Comparison of ENCODE assay signal across 26 cellular contexts in genomic region chr9:136896027-136896426, GRCh38. TPM values are rescaled to one million over a fixed set of nuclear protein-coding genes. Genes with fewer than 3 reads are reported as not detected.
DNase-seq lines count a peak whose midpoint lies in the region; ATAC-seq, FAIRE-seq and TF ChIP-seq lines count a peak whose summit lies in the region.
"Had no signal": no experiment of that assay in that cellular context is flagged by ENCODE, and none has a peak within 500 bp of the region (broad histone marks: within the 10 kb centered on the region; RNA-seq: fewer than 3 reads in every experiment).

No MANE protein-coding gene starts in this region.

- TF ChIP-seq CTCF in HepG2 (CRISPR knock-in tag; IDR thresholded peaks at IDR 0.05) (no peak), right lobe of liver (IDR thresholded peaks at IDR 0.05) (no peak), endothelial cell (IDR thresholded peaks at IDR 0.05; ENCODE audit: unreplicated experiment) (no peak), ovary (IDR thresholded peaks at IDR 0.05) (no peak)

- intact Hi-C loops in HepG2 (cut with micrococcal nuclease; ENCODE audit: unreplicated experiment): no loop called here
- intact Hi-C loops in right lobe of liver (cut with DNase I): no loop called here
- intact Hi-C loops in ovary (cut with DNase I): loop anchor here in 1 of 4 donors (5.0 kb wide), 1 partner anchor 36 kb away; no protein-coding TSS in a partner anchor

- peaks cover 9% of the 10 kb centered on the region for H3K4me1 ChIP-seq in HepG2 (ENCODE audit: insufficient read depth, low read length)
- H3K4me1 ChIP-seq in right lobe of liver: peaks cover 0 to 3% (median 0%) of the 10 kb centered on the region in 4 donors
- no peaks in the 10 kb centered on the region for H3K4me1 ChIP-seq in ovary (ENCODE audit: insufficient read depth)

- CTCF ChIA-PET in HepG2 (lab: Yijun Ruan, JAX; ENCODE audit: low intra/inter-chr PET ratio, low total read pairs): no interaction called here

- H2AFZ ChIP-seq in HepG2 (ENCODE audit: low read length): no peak overlapping the region

- H3K27me3 ChIP-seq in HepG2 (ENCODE audit: control insufficient read depth in 1 of 2, insufficient read depth in 2 of 2, low read length in 2 of 2) (no peaks in the 10 kb centered on the region), right lobe of liver (no peaks in the 10 kb centered on the region), ovary (no peaks in the 10 kb centered on the region)
- H3K27me3 ChIP-seq: BLaER1 had no signal

- H3K79me2 ChIP-seq in HepG2 (ENCODE audit: insufficient read depth, low read length): peaks cover 54% of the 10 kb centered on the region

- peaks cover 34% of the 10 kb centered on the region for H3K4me1 Mint-ChIP-seq in T-helper 1 cell treated with Interleukin-12 subunit alpha and Interleukin-12 subunit beta and Interleukin-4 antibody, amounts not matched to agents 30 μg/mL and 1 μg/mL, for 36 hours (ENCODE audit: low read depth)
- H3K4me1 Mint-ChIP-seq in endothelial cell (ENCODE audit: unreplicated experiment): peaks cover 7% of the 10 kb centered on the region
- H3K4me1 Mint-ChIP-seq in stimulated activated memory B cell treated with anti-CD40 and anti-IgM and Interleukin-4, amounts not matched to agents 10 μg/mL and 1 μg/mL and 100 μg/mL, for 72 hours: peaks cover 69% of the 10 kb centered on the region

- in situ Hi-C loops in HepG2 (cut with HindIII; ENCODE audit: extremely low pct_ligation_motif_present, low pct_unique_long_range_greater_than_20kb): no loop called here

- ATAC-seq in HepG2 (no peak), right lobe of liver (no peak)
- no peak for ATAC-seq in stimulated activated memory B cell treated with anti-CD40 and anti-IgM and Interleukin-4, amounts not matched to agents 10 μg/mL and 1 μg/mL and 100 μg/mL, for 72 hours
- ATAC-seq: GM12878 had no signal

- no peaks in the 10 kb centered on the region for H3K27me3 Mint-ChIP-seq in T-helper 1 cell treated with Interleukin-12 subunit alpha and Interleukin-12 subunit beta and Interleukin-4 antibody, amounts not matched to agents 30 μg/mL and 1 μg/mL, for 36 hours (ENCODE audit: low read depth)
- peaks cover 2% of the 10 kb centered on the region for H3K27me3 Mint-ChIP-seq in endothelial cell (ENCODE audit: unreplicated experiment)
- H3K27me3 Mint-ChIP-seq in stimulated activated memory B cell treated with anti-CD40 and anti-IgM and Interleukin-4, amounts not matched to agents 10 μg/mL and 1 μg/mL and 100 μg/mL, for 72 hours: no peaks in the 10 kb centered on the region
- H3K27me3 Mint-ChIP-seq: CD4-positive, alpha-beta T cell; IgD-negative memory B cell had no signal

- H3K36me3 Mint-ChIP-seq in T-helper 1 cell treated with Interleukin-12 subunit alpha and Interleukin-12 subunit beta and Interleukin-4 antibody, amounts not matched to agents 30 μg/mL and 1 μg/mL, for 36 hours (ENCODE audit: low read depth): peaks cover 29% of the 10 kb centered on the region
- H3K36me3 Mint-ChIP-seq in endothelial cell (ENCODE audit: low read depth, unreplicated experiment): peaks cover 23% of the 10 kb centered on the region
- peaks cover 42% of the 10 kb centered on the region for H3K36me3 Mint-ChIP-seq in stimulated activated memory B cell treated with anti-CD40 and anti-IgM and Interleukin-4, amounts not matched to agents 10 μg/mL and 1 μg/mL and 100 μg/mL, for 72 hours

- H3K9me3 ChIP-seq in HepG2 (ENCODE audit: low read length) (no peaks in the 10 kb centered on the region), right lobe of liver (no peaks in the 10 kb centered on the region), ovary (no peaks in the 10 kb centered on the region)
- H3K9me3 ChIP-seq: BLaER1 had no signal

- peak overlapping the region; percentile 5; the same call in 1 of the 2 replicates for H3K9ac ChIP-seq in HepG2 (ENCODE audit: insufficient read depth, low read depth, low read length)
- H3K9ac ChIP-seq: BLaER1 had no signal

- H3K36me3 ChIP-seq in HepG2 (replicated peaks in 1 of 2; ENCODE audit: control insufficient read depth in 1 of 2, insufficient read depth in 2 of 2, low read length in 2 of 2) (peaks cover 14 to 38% of the 10 kb centered on the region in 2 experiments), right lobe of liver (peaks cover 0 to 23% (median 5%) of the 10 kb centered on the region in 4 donors), ovary (no peaks in the 10 kb centered on the region)

- BruUV-seq in HepG2 (replicated peaks; lab: Mats Ljungman, UMichigan): no TSS peak

- FAIRE-seq in HepG2 (lab: Jason Lieb, UNC): no peak
- FAIRE-seq: GM12878, H1, HTR-8/SVneo had no signal

- H4K20me1 ChIP-seq in HepG2 (ENCODE audit: insufficient read depth, low read length): peaks cover 8% of the 10 kb centered on the region

- TF ChIP-seq RAD21 in HepG2 (CRISPR knock-in tag; IDR thresholded peaks at IDR 0.05): no peak

- POLR2A ChIA-PET in HepG2 (lab: Yijun Ruan, JAX): interaction anchor here (0.6 to 1.5 kb wide), 3 partner anchors 10 to 52 kb away, joined by 3 read pairs; partner anchors contain the start of gene TRAF2

- H3K4me3 ChIP-seq in HepG2 (replicated peaks in 1 of 3; ENCODE audit: insufficient read depth in 1 of 3, low read depth in 2 of 3, low read length in 3 of 3) (no peak overlapping the region), right lobe of liver (no peak overlapping the region), ovary (no peak overlapping the region)
- H3K4me3 ChIP-seq: BLaER1, GM12878 had no signal

- H3K27ac ChIP-seq in HepG2 (ENCODE audit: extremely low read length, insufficient read depth, low read length): no peak overlapping the region
- no peak overlapping the region for H3K27ac ChIP-seq in right lobe of liver
- H3K27ac ChIP-seq in ovary: no peak overlapping the region
- H3K27ac ChIP-seq: 22Rv1, BLaER1 had no signal

- peak overlapping the region; percentile 39 for H3K27ac Mint-ChIP-seq in T-helper 1 cell treated with Interleukin-12 subunit alpha and Interleukin-12 subunit beta and Interleukin-4 antibody, amounts not matched to agents 30 μg/mL and 1 μg/mL, for 36 hours
- H3K27ac Mint-ChIP-seq in endothelial cell (ENCODE audit: unreplicated experiment): no peak overlapping the region
- H3K27ac Mint-ChIP-seq in stimulated activated memory B cell treated with anti-CD40 and anti-IgM and Interleukin-4, amounts not matched to agents 10 μg/mL and 1 μg/mL and 100 μg/mL, for 72 hours: peak overlapping the region; percentile 80
- H3K27ac Mint-ChIP-seq: CD4-positive, alpha-beta T cell; IgD-negative memory B cell had no signal

- DNase-seq in T-helper 1 cell (no peak), HepG2 (ENCODE audit: low spot score) (no peak), right lobe of liver (no peak), endothelial cell (ENCODE audit: low spot score) (no peak), NCI-H226 (no peak), ovary (no peak)
- DNase-seq: ACHN; CD4-positive, alpha-beta T cell; COR-L47; DMS 273 treated with DMSO at 0.1 percent for 48 hours; DMS79 treated with DMSO at 0.1 percent for 48 hours; Karpas-422; MV-4-11; NCI-H1694; NCI-H2081 treated with DMSO at 0.1 percent for 48 hours; NCI-H446 treated with DMSO at 0.1 percent for 48 hours; NCI-H526 treated with DMSO at 0.1 percent for 48 hours; SHP77 had no signal

- H3K9me3 Mint-ChIP-seq in T-helper 1 cell treated with Interleukin-12 subunit alpha and Interleukin-12 subunit beta and Interleukin-4 antibody, amounts not matched to agents 30 μg/mL and 1 μg/mL, for 36 hours: no peaks in the 10 kb centered on the region
- H3K9me3 Mint-ChIP-seq in endothelial cell (ENCODE audit: unreplicated experiment): no peaks in the 10 kb centered on the region
- H3K9me3 Mint-ChIP-seq in stimulated activated memory B cell treated with anti-CD40 and anti-IgM and Interleukin-4, amounts not matched to agents 10 μg/mL and 1 μg/mL and 100 μg/mL, for 72 hours: no peaks in the 10 kb centered on the region
- H3K9me3 Mint-ChIP-seq: CD4-positive, alpha-beta T cell; IgD-negative memory B cell had no signal

- WGBS in HepG2 (ENCODE audit: low lambda C conversion rate): 86% methylated on average over 7 of the region's 11 CpGs
- 100% methylated on average over 4 of the region's 11 CpGs for WGBS in right lobe of liver (ENCODE audit: insufficient coverage, low coverage, low lambda C conversion rate, missing lambda C conversion rate)
- WGBS in ovary, 3 donors: 82 to 87% (median 83%) methylated on average over 11 of the region's 11 CpGs

- no peak for TF ChIP-seq POLR2A in HepG2 (IDR thresholded peaks at IDR 0.05; ENCODE audit: insufficient read depth in 1 of 2, low read depth in 2 of 2, low read length in 2 of 2)
- TF ChIP-seq POLR2A in right lobe of liver (IDR thresholded peaks at IDR 0.05): no peak
- TF ChIP-seq POLR2A in ovary (IDR thresholded peaks at IDR 0.05): no peak

- no peak overlapping the region for H3K4me3 Mint-ChIP-seq in T-helper 1 cell treated with Interleukin-12 subunit alpha and Interleukin-12 subunit beta and Interleukin-4 antibody, amounts not matched to agents 30 μg/mL and 1 μg/mL, for 36 hours
- H3K4me3 Mint-ChIP-seq in endothelial cell (ENCODE audit: unreplicated experiment): peak overlapping the region; percentile 67
- no peak overlapping the region for H3K4me3 Mint-ChIP-seq in stimulated activated memory B cell treated with anti-CD40 and anti-IgM and Interleukin-4, amounts not matched to agents 10 μg/mL and 1 μg/mL and 100 μg/mL, for 72 hours
- H3K4me3 Mint-ChIP-seq: CD4-positive, alpha-beta T cell; IgD-negative memory B cell had no signal

- no peak for TF ChIP-seq EP300 in HepG2 (IDR thresholded peaks at IDR 0.05; ENCODE audit: low read depth in 2 of 2, low read length in 2 of 2)
- no peak for TF ChIP-seq EP300 in HepG2 (CRISPR knock-in tag; IDR thresholded peaks at IDR 0.05; ENCODE audit: borderline replicate concordance)
- TF ChIP-seq EP300 in ovary (IDR thresholded peaks at IDR 0.05): no peak

- no peak overlapping the region for H3K4me2 ChIP-seq in HepG2 (ENCODE audit: low read depth, low read length)
- H3K4me2 ChIP-seq: BLaER1 had no signal

RNA-seq across cellular contexts. Expression of gene TRAF2, which starts 9.7 kb away (rescaled TPM):
- total RNA-seq in HepG2 (2016; rRNA removed; fragmentation: Illumina TruSeq; extraction: Trizol) (13.4 and 13.6 TPM in 2 replicates), right lobe of liver (1 to 10 TPM; 5.8 to 8.8 (median 7.1) TPM), endothelial cell (ENCODE audit: unreplicated experiment) (21.7 TPM), ovary (10 to 100 TPM in 4 of 7 donors, 1 to 10 TPM in 3; 5.6 to 11.9 (median 10.3) TPM)
- 2.6 and 2.9 TPM in 2 replicates for total RNA-seq in HepG2 (2016; cell fraction: cytosol; rRNA removed; fragmentation: Illumina TruSeq; extraction: Trizol; ENCODE audit: low read depth)
- 12.1 and 13.9 TPM in 2 replicates for total RNA-seq in HepG2 (2016; cell fraction: insoluble cytoplasmic fraction; rRNA removed; fragmentation: Illumina TruSeq; extraction: Trizol)
- 4.8 and 6.0 TPM in 2 replicates for total RNA-seq in HepG2 (2016; cell fraction: membrane; rRNA removed; fragmentation: Illumina TruSeq; extraction: Trizol)
- total RNA-seq in HepG2 (2016; cell fraction: nucleus; rRNA removed; fragmentation: Illumina TruSeq; extraction: Trizol): 10.7 and 13.3 TPM in 2 replicates
- polyA plus RNA-seq in HepG2 (2011; rRNA removed) (12.4 and 15.5 TPM in 2 replicates), ovary (1 to 10 TPM in 1 of 2 donors, under 1 TPM in 1; 0.83 to 7.6 TPM)
- 8.6 and 12.5 TPM in 2 replicates for polyA plus RNA-seq in HepG2 (2011; cell fraction: cytosol; rRNA removed)
- polyA plus RNA-seq in HepG2 (2011; cell fraction: nucleus; rRNA removed): 30.8 and 35.5 TPM in 2 replicates
- 7.0 and 8.7 TPM in 2 replicates for polyA plus RNA-seq in HepG2 (2012)
- 1.7 and 2.3 TPM in 2 replicates for polyA plus RNA-seq in HepG2 (2016; cell fraction: cytosol; fragmentation: Illumina TruSeq; extraction: Trizol; ENCODE audit: low read depth)
- polyA plus RNA-seq in HepG2 (2016; cell fraction: insoluble cytoplasmic fraction; fragmentation: Illumina TruSeq; extraction: Trizol; ENCODE audit: low read depth): 11.2 and 13.9 TPM in 2 replicates
- polyA plus RNA-seq in HepG2 (2016; cell fraction: membrane; fragmentation: Illumina TruSeq; extraction: Trizol; ENCODE audit: low read depth): 3.5 and 4.0 TPM in 2 replicates
- polyA plus RNA-seq in HepG2 (2016; cell fraction: nucleus; fragmentation: Illumina TruSeq; extraction: Trizol; ENCODE audit: insufficient read depth, low read depth): 24.7 and 26.6 TPM in 2 replicates
- 25.6 and 44.8 TPM in 2 replicates for polyA minus RNA-seq in HepG2 (2011; rRNA and poly(A)+ RNA removed; ENCODE audit: low replicate concordance)
- polyA minus RNA-seq in HepG2 (2011; cell fraction: cytosol; rRNA and poly(A)+ RNA removed): 10.1 and 12.2 TPM in 2 replicates
- 13.0 and 15.2 TPM in 2 replicates for polyA minus RNA-seq in HepG2 (2011; cell fraction: nucleus; rRNA and poly(A)+ RNA removed)

RNA-seq across cellular contexts. Expression of gene EDF1, which starts 29.9 kb away (rescaled TPM):
- total RNA-seq in HepG2 (2016; rRNA removed; fragmentation: Illumina TruSeq; extraction: Trizol) (379 and 474 TPM in 2 replicates), right lobe of liver (100 to 1,000 TPM; 216 to 486 (median 227) TPM), endothelial cell (ENCODE audit: unreplicated experiment) (286 TPM), ovary (100 to 1,000 TPM; 306 to 391 (median 336) TPM)
- total RNA-seq in HepG2 (2016; cell fraction: cytosol; rRNA removed; fragmentation: Illumina TruSeq; extraction: Trizol; ENCODE audit: low read depth): 152 and 180 TPM in 2 replicates
- 390 and 529 TPM in 2 replicates for total RNA-seq in HepG2 (2016; cell fraction: insoluble cytoplasmic fraction; rRNA removed; fragmentation: Illumina TruSeq; extraction: Trizol)
- 186 and 193 TPM in 2 replicates for total RNA-seq in HepG2 (2016; cell fraction: membrane; rRNA removed; fragmentation: Illumina TruSeq; extraction: Trizol)
- 157 and 160 TPM in 2 replicates for total RNA-seq in HepG2 (2016; cell fraction: nucleus; rRNA removed; fragmentation: Illumina TruSeq; extraction: Trizol)
- polyA plus RNA-seq in HepG2 (2011; rRNA removed) (235 and 269 TPM in 2 replicates), ovary (100 to 1,000 TPM; 154 to 444 TPM)
- polyA plus RNA-seq in HepG2 (2011; cell fraction: cytosol; rRNA removed): 392 and 430 TPM in 2 replicates
- 129 and 177 TPM in 2 replicates for polyA plus RNA-seq in HepG2 (2011; cell fraction: nucleus; rRNA removed)
- polyA plus RNA-seq in HepG2 (2012): 257 and 326 TPM in 2 replicates
- polyA plus RNA-seq in HepG2 (2016; cell fraction: cytosol; fragmentation: Illumina TruSeq; extraction: Trizol; ENCODE audit: low read depth): 191 and 202 TPM in 2 replicates
- 553 and 620 TPM in 2 replicates for polyA plus RNA-seq in HepG2 (2016; cell fraction: insoluble cytoplasmic fraction; fragmentation: Illumina TruSeq; extraction: Trizol; ENCODE audit: low read depth)
- polyA plus RNA-seq in HepG2 (2016; cell fraction: membrane; fragmentation: Illumina TruSeq; extraction: Trizol; ENCODE audit: low read depth): 198 and 200 TPM in 2 replicates
- 307 and 322 TPM in 2 replicates for polyA plus RNA-seq in HepG2 (2016; cell fraction: nucleus; fragmentation: Illumina TruSeq; extraction: Trizol; ENCODE audit: insufficient read depth, low read depth)
- 34.3 and 99.7 TPM in 2 replicates for polyA minus RNA-seq in HepG2 (2011; rRNA and poly(A)+ RNA removed; ENCODE audit: low replicate concordance)
- 87.8 and 91.0 TPM in 2 replicates for polyA minus RNA-seq in HepG2 (2011; cell fraction: cytosol; rRNA and poly(A)+ RNA removed)
- polyA minus RNA-seq in HepG2 (2011; cell fraction: nucleus; rRNA and poly(A)+ RNA removed): 84.2 and 94.6 TPM in 2 replicates

RNA-seq across cellular contexts. Expression of gene MAMDC4, which starts 43.9 kb away (rescaled TPM):
- 1.2 and 6.0 TPM in 2 replicates for total RNA-seq in HepG2 (2016; rRNA removed; fragmentation: Illumina TruSeq; extraction: Trizol)
- 1.7 and 2.2 TPM in 2 replicates for total RNA-seq in HepG2 (2016; cell fraction: cytosol; rRNA removed; fragmentation: Illumina TruSeq; extraction: Trizol; ENCODE audit: low read depth)
- total RNA-seq in HepG2 (2016; cell fraction: insoluble cytoplasmic fraction; rRNA removed; fragmentation: Illumina TruSeq; extraction: Trizol): 1.0 and 7.5 TPM in 2 replicates
- total RNA-seq in HepG2 (2016; cell fraction: membrane; rRNA removed; fragmentation: Illumina TruSeq; extraction: Trizol): 0.83 and 1.1 TPM in 2 replicates
- 7.7 and 10.7 TPM in 2 replicates for total RNA-seq in HepG2 (2016; cell fraction: nucleus; rRNA removed; fragmentation: Illumina TruSeq; extraction: Trizol)
- polyA plus RNA-seq in HepG2 (2011; rRNA removed): 6.8 and 7.9 TPM in 2 replicates
- polyA plus RNA-seq in HepG2 (2011; cell fraction: cytosol; rRNA removed): 1.2 and 2.6 TPM in 2 replicates
- polyA plus RNA-seq in HepG2 (2011; cell fraction: nucleus; rRNA removed): 170 and 232 TPM in 2 replicates
- polyA plus RNA-seq in HepG2 (2012): 6.5 and 6.7 TPM in 2 replicates
- polyA plus RNA-seq in HepG2 (2016; cell fraction: cytosol; fragmentation: Illumina TruSeq; extraction: Trizol; ENCODE audit: low read depth): 0.48 and 0.49 TPM in 2 replicates
- polyA plus RNA-seq in HepG2 (2016; cell fraction: insoluble cytoplasmic fraction; fragmentation: Illumina TruSeq; extraction: Trizol; ENCODE audit: low read depth): 1.2 and 1.3 TPM in 2 replicates
- 0.57 and 0.68 TPM in 2 replicates for polyA plus RNA-seq in HepG2 (2016; cell fraction: membrane; fragmentation: Illumina TruSeq; extraction: Trizol; ENCODE audit: low read depth)
- polyA plus RNA-seq in HepG2 (2016; cell fraction: nucleus; fragmentation: Illumina TruSeq; extraction: Trizol; ENCODE audit: insufficient read depth, low read depth): 32.1 and 33.9 TPM in 2 replicates
- polyA minus RNA-seq in HepG2 (2011; rRNA and poly(A)+ RNA removed; ENCODE audit: low replicate concordance): 0.96 and 2.4 TPM in 2 replicates
- polyA minus RNA-seq in HepG2 (2011; cell fraction: cytosol; rRNA and poly(A)+ RNA removed): 0.69 and 1.2 TPM in 2 replicates
- polyA minus RNA-seq in HepG2 (2011; cell fraction: nucleus; rRNA and poly(A)+ RNA removed): 8.8 and 10.9 TPM in 2 replicates
- 10 to 100 TPM in 4 of 6 experiments, 1 to 10 TPM in 2; 5.7 to 27.9 (median 22.5) TPM for total RNA-seq in right lobe of liver
- total RNA-seq in endothelial cell (ENCODE audit: unreplicated experiment): 10.0 TPM
- 10 to 100 TPM in 1 of 7 donors, 1 to 10 TPM in 6; 2.1 to 31.4 (median 2.5) TPM for total RNA-seq in ovary
- 1 to 10 TPM in 1 of 2 donors, under 1 TPM in 1; 0.15 to 2.6 TPM for polyA plus RNA-seq in ovary

RNA-seq across cellular contexts. Expression of gene PHPT1, which starts 46.8 kb away (rescaled TPM):
- total RNA-seq in HepG2 (2016; rRNA removed; fragmentation: Illumina TruSeq; extraction: Trizol) (155 and 192 TPM in 2 replicates), right lobe of liver (10 to 100 TPM; 30.5 to 66.6 (median 49.3) TPM), endothelial cell (ENCODE audit: unreplicated experiment) (134 TPM), ovary (100 to 1,000 TPM in 2 of 7 donors, 10 to 100 TPM in 5; 39.2 to 132 (median 86.9) TPM)
- 102 and 115 TPM in 2 replicates for total RNA-seq in HepG2 (2016; cell fraction: cytosol; rRNA removed; fragmentation: Illumina TruSeq; extraction: Trizol; ENCODE audit: low read depth)
- total RNA-seq in HepG2 (2016; cell fraction: insoluble cytoplasmic fraction; rRNA removed; fragmentation: Illumina TruSeq; extraction: Trizol): 166 and 201 TPM in 2 replicates
- 119 and 147 TPM in 2 replicates for total RNA-seq in HepG2 (2016; cell fraction: membrane; rRNA removed; fragmentation: Illumina TruSeq; extraction: Trizol)
- total RNA-seq in HepG2 (2016; cell fraction: nucleus; rRNA removed; fragmentation: Illumina TruSeq; extraction: Trizol): 76.8 and 86.8 TPM in 2 replicates
- polyA plus RNA-seq in HepG2 (2011; rRNA removed) (184 and 189 TPM in 2 replicates), ovary (10 to 100 TPM; 18.1 to 57.6 TPM)
- polyA plus RNA-seq in HepG2 (2011; cell fraction: cytosol; rRNA removed): 184 and 289 TPM in 2 replicates
- 352 and 483 TPM in 2 replicates for polyA plus RNA-seq in HepG2 (2011; cell fraction: nucleus; rRNA removed)
- polyA plus RNA-seq in HepG2 (2012): 109 and 121 TPM in 2 replicates
- 97.4 and 122 TPM in 2 replicates for polyA plus RNA-seq in HepG2 (2016; cell fraction: cytosol; fragmentation: Illumina TruSeq; extraction: Trizol; ENCODE audit: low read depth)
- 136 and 146 TPM in 2 replicates for polyA plus RNA-seq in HepG2 (2016; cell fraction: insoluble cytoplasmic fraction; fragmentation: Illumina TruSeq; extraction: Trizol; ENCODE audit: low read depth)
- polyA plus RNA-seq in HepG2 (2016; cell fraction: membrane; fragmentation: Illumina TruSeq; extraction: Trizol; ENCODE audit: low read depth): 95.2 and 109 TPM in 2 replicates
- polyA plus RNA-seq in HepG2 (2016; cell fraction: nucleus; fragmentation: Illumina TruSeq; extraction: Trizol; ENCODE audit: insufficient read depth, low read depth): 167 and 176 TPM in 2 replicates
- polyA minus RNA-seq in HepG2 (2011; rRNA and poly(A)+ RNA removed; ENCODE audit: low replicate concordance): 32.0 and 34.3 TPM in 2 replicates
- polyA minus RNA-seq in HepG2 (2011; cell fraction: cytosol; rRNA and poly(A)+ RNA removed): 21.5 and 26.7 TPM in 2 replicates
- polyA minus RNA-seq in HepG2 (2011; cell fraction: nucleus; rRNA and poly(A)+ RNA removed): 33.4 and 39.9 TPM in 2 replicates

RNA-seq across cellular contexts. Expression of gene FBXW5, which starts 48.5 kb away (rescaled TPM):
- total RNA-seq in HepG2 (2016; rRNA removed; fragmentation: Illumina TruSeq; extraction: Trizol) (47.4 and 60.4 TPM in 2 replicates), right lobe of liver (100 to 1,000 TPM in 3 of 6 experiments, 10 to 100 TPM in 3; 84.0 to 290 (median 97.4) TPM), endothelial cell (ENCODE audit: unreplicated experiment) (100.0 TPM), ovary (10 to 100 TPM; 49.4 to 75.5 (median 60.5) TPM)
- total RNA-seq in HepG2 (2016; cell fraction: cytosol; rRNA removed; fragmentation: Illumina TruSeq; extraction: Trizol; ENCODE audit: low read depth): 101 and 115 TPM in 2 replicates
- 43.2 and 63.0 TPM in 2 replicates for total RNA-seq in HepG2 (2016; cell fraction: insoluble cytoplasmic fraction; rRNA removed; fragmentation: Illumina TruSeq; extraction: Trizol)
- 157 and 168 TPM in 2 replicates for total RNA-seq in HepG2 (2016; cell fraction: membrane; rRNA removed; fragmentation: Illumina TruSeq; extraction: Trizol)
- total RNA-seq in HepG2 (2016; cell fraction: nucleus; rRNA removed; fragmentation: Illumina TruSeq; extraction: Trizol): 38.4 and 45.7 TPM in 2 replicates
- polyA plus RNA-seq in HepG2 (2011; rRNA removed) (52.0 and 76.2 TPM in 2 replicates), ovary (10 to 100 TPM in 1 of 2 donors, 1 to 10 TPM in 1; 2.2 to 64.1 TPM)
- polyA plus RNA-seq in HepG2 (2011; cell fraction: cytosol; rRNA removed): 70.1 and 111 TPM in 2 replicates
- 318 and 399 TPM in 2 replicates for polyA plus RNA-seq in HepG2 (2011; cell fraction: nucleus; rRNA removed)
- polyA plus RNA-seq in HepG2 (2012): 33.4 and 43.8 TPM in 2 replicates
- polyA plus RNA-seq in HepG2 (2016; cell fraction: cytosol; fragmentation: Illumina TruSeq; extraction: Trizol; ENCODE audit: low read depth): 106 and 116 TPM in 2 replicates
- polyA plus RNA-seq in HepG2 (2016; cell fraction: insoluble cytoplasmic fraction; fragmentation: Illumina TruSeq; extraction: Trizol; ENCODE audit: low read depth): 41.2 and 50.1 TPM in 2 replicates
- 127 and 134 TPM in 2 replicates for polyA plus RNA-seq in HepG2 (2016; cell fraction: membrane; fragmentation: Illumina TruSeq; extraction: Trizol; ENCODE audit: low read depth)
- 94.3 and 97.4 TPM in 2 replicates for polyA plus RNA-seq in HepG2 (2016; cell fraction: nucleus; fragmentation: Illumina TruSeq; extraction: Trizol; ENCODE audit: insufficient read depth, low read depth)
- polyA minus RNA-seq in HepG2 (2011; rRNA and poly(A)+ RNA removed; ENCODE audit: low replicate concordance): 183 and 195 TPM in 2 replicates
- polyA minus RNA-seq in HepG2 (2011; cell fraction: cytosol; rRNA and poly(A)+ RNA removed): 55.6 and 63.5 TPM in 2 replicates
- polyA minus RNA-seq in HepG2 (2011; cell fraction: nucleus; rRNA and poly(A)+ RNA removed): 34.1 and 36.8 TPM in 2 replicates
